ENCODE assay signal across 11 cellular contexts in the genomic region with DNA sequence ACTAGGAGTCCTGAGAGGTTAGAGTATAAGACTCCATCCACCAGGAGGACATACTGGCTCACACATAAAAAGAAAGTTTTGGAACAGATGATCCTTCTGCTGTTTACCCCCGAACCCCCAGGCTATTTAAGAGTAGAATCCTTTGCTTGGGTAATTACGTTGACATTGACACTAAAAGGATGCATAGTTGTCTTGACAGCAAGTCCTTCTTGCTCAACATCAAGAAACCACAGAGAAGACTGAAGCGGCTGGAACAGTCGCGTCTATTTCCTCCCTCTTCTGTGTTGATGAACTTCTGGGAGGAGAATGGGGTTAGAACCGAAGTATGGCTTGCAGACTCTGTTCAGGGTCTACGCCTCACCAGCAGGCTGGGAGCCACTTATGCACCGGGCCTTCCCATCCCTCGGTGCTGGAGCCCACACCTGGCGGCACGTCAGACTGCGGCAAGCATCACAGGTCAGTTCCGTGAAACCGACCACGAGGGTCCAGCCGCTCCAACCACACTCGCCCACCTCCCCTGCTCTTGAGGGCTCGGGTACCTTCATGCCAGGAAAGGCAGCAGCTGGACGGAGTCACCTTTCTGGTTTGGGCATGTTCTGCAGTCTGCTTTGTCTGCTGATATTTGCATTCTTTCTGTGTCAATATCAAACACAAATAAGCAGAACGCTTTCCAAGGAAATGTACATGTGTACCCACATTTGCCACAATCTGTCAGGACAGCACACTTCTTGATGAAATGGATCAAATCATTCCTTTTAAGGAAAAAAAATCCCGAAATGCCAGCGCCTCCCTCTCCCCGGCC. TPM values are rescaled to one million over a fixed set of nuclear protein-coding genes. Genes with fewer than 3 reads are reported as not detected.
A peak's percentile ranks its signal among the peaks of the same experiment; 100 is the strongest.
DNase-seq lines count a peak whose midpoint lies in the region; ATAC-seq and TF ChIP-seq lines count a peak whose summit lies in the region.
"Had no signal": no experiment of that assay in that cellular context is flagged by ENCODE, and none has a peak within 500 bp of the region (broad histone marks: within the 10 kb centered on the region; RNA-seq: fewer than 3 reads in every experiment).

No MANE protein-coding gene starts in this region.

- H3K4me3 ChIP-seq in choroid plexus epithelial cell (ENCODE audit: low read depth, low read length) (no peak overlapping the region), aorta (ENCODE audit: low read length in 2 of 2) (no peak overlapping the region)

- H3K4me1 Mint-ChIP-seq in activated naive CD8-positive, alpha-beta T cell treated with anti-CD3 and anti-CD28 coated beads, Interleukin-2, amount 10 ng/mL, durations not matched to agents 7 days and 5 days = peaks cover 3% of the 10 kb centered on the region
- H3K4me1 Mint-ChIP-seq in activated naive CD8-positive, alpha-beta T cell treated with anti-CD3 and anti-CD28 coated beads for 36 hours = peaks cover 4% of the 10 kb centered on the region

- 92% methylated on average over 23 of the region's 23 CpGs for WGBS in aorta, 2 donors

- no peaks in the 10 kb centered on the region for H3K4me1 ChIP-seq in aorta (ENCODE audit: control insufficient read depth in 1 of 2, insufficient read depth in 2 of 2, low read length in 2 of 2)
- H3K4me1 ChIP-seq: parathyroid adenoma had no signal

- H3K27me3 ChIP-seq in aorta (ENCODE audit: control insufficient read depth in 1 of 2, insufficient read depth in 2 of 2, low read length in 1 of 2) = no peaks in the 10 kb centered on the region

- no peaks in the 10 kb centered on the region for H3K9me3 ChIP-seq in aorta (ENCODE audit: control insufficient read depth, low read length)

- no peaks in the 10 kb centered on the region for H3K36me3 ChIP-seq in aorta (ENCODE audit: control insufficient read depth in 1 of 2, insufficient read depth in 2 of 2, low read length in 1 of 2)

- no peaks in the 10 kb centered on the region for H3K9me3 Mint-ChIP-seq in activated naive CD8-positive, alpha-beta T cell treated with anti-CD3 and anti-CD28 coated beads, Interleukin-2, amount 10 ng/mL, durations not matched to agents 7 days and 5 days
- no peaks in the 10 kb centered on the region for H3K9me3 Mint-ChIP-seq in activated naive CD8-positive, alpha-beta T cell treated with anti-CD3 and anti-CD28 coated beads for 36 hours

- intact Hi-C loops in aorta (cut with DNase I) = loop anchor here (5.0 to 10.0 kb wide), 2 partner anchors 53 to 216 kb away; partner anchors contain the start of gene NRTN (in 1 of the 2)

- H3K27me3 Mint-ChIP-seq in activated naive CD8-positive, alpha-beta T cell treated with anti-CD3 and anti-CD28 coated beads, Interleukin-2, amount 10 ng/mL, durations not matched to agents 7 days and 5 days = no peaks in the 10 kb centered on the region
- H3K27me3 Mint-ChIP-seq in activated naive CD8-positive, alpha-beta T cell treated with anti-CD3 and anti-CD28 coated beads for 36 hours = peaks cover 10% of the 10 kb centered on the region

- POLR2A ChIA-PET in activated naive CD8-positive, alpha-beta T cell treated with anti-CD3 and anti-CD28 coated beads, Interleukin-2, amount 10 ng/mL, durations not matched to agents 7 days and 5 days (lab: Charles Lee) = no interaction called here

- no peak for DNase-seq in activated naive CD8-positive, alpha-beta T cell treated with anti-CD3 and anti-CD28 coated beads, Interleukin-2, amount 10 ng/mL, durations not matched to agents 7 days and 5 days
- DNase-seq in activated naive CD8-positive, alpha-beta T cell treated with anti-CD3 and anti-CD28 coated beads for 36 hours = no peak
- peak; percentile 92 for DNase-seq in NCI-H69 (lab: John Stamatoyannopoulos, UW)
- peak; percentile 44 for DNase-seq in choroid plexus epithelial cell (ENCODE audit: low read depth)
- DNase-seq in aorta = peak; percentile 34 to 51
- no peak for DNase-seq in activated CD4-positive, alpha-beta T cell treated with anti-CD3 and anti-CD28 coated beads for 1 hour
- DNase-seq: anterior cingulate cortex; effector CD8-positive, alpha-beta T cell had no signal

- H3K27ac ChIP-seq in aorta (ENCODE audit: low read depth in 1 of 2, low read length in 2 of 2) = no peak overlapping the region
- H3K27ac ChIP-seq: parathyroid adenoma had no signal

- H3K4me3 Mint-ChIP-seq in activated naive CD8-positive, alpha-beta T cell treated with anti-CD3 and anti-CD28 coated beads, Interleukin-2, amount 10 ng/mL, durations not matched to agents 7 days and 5 days = no peak overlapping the region
- no peak overlapping the region for H3K4me3 Mint-ChIP-seq in activated naive CD8-positive, alpha-beta T cell treated with anti-CD3 and anti-CD28 coated beads for 36 hours

- peak; percentile 30 for ATAC-seq in activated naive CD8-positive, alpha-beta T cell treated with anti-CD3 and anti-CD28 coated beads, Interleukin-2, amount 10 ng/mL, durations not matched to agents 7 days and 5 days (ENCODE audit: low read depth)
- ATAC-seq in aorta (ENCODE audit: low FRiP score) (no peak), HG02623 (IDR thresholded peaks at IDR 0.05; ENCODE audit: unreplicated experiment) (no peak), HG02852 (IDR thresholded peaks at IDR 0.05; ENCODE audit: unreplicated experiment) (no peak)

- no peak overlapping the region for H3K27ac Mint-ChIP-seq in activated naive CD8-positive, alpha-beta T cell treated with anti-CD3 and anti-CD28 coated beads, Interleukin-2, amount 10 ng/mL, durations not matched to agents 7 days and 5 days
- H3K27ac Mint-ChIP-seq in activated naive CD8-positive, alpha-beta T cell treated with anti-CD3 and anti-CD28 coated beads for 36 hours = no peak overlapping the region

- no peaks in the 10 kb centered on the region for H3K36me3 Mint-ChIP-seq in activated naive CD8-positive, alpha-beta T cell treated with anti-CD3 and anti-CD28 coated beads, Interleukin-2, amount 10 ng/mL, durations not matched to agents 7 days and 5 days
- H3K36me3 Mint-ChIP-seq in activated naive CD8-positive, alpha-beta T cell treated with anti-CD3 and anti-CD28 coated beads for 36 hours = no peaks in the 10 kb centered on the region

- no peak for TF ChIP-seq CTCF in choroid plexus epithelial cell (conservative IDR thresholded peaks at IDR 0.05; ENCODE audit: low read depth, low read length)

RNA-seq across cellular contexts. Expression of gene RANBP3, which starts 42.4 kb away (rescaled TPM):
- 100 to 1,000 TPM; 104 to 108 TPM for total RNA-seq in activated naive CD8-positive, alpha-beta T cell treated with anti-CD3 and anti-CD28 coated beads, Interleukin-2, amount 10 ng/mL, durations not matched to agents 7 days and 5 days
- total RNA-seq in activated naive CD8-positive, alpha-beta T cell treated with anti-CD3 and anti-CD28 coated beads for 36 hours = 100 to 1,000 TPM in 1 of 2 experiments, 10 to 100 TPM in 1; 94.0 to 109 TPM
- 10 to 100 TPM; 57.9 to 63.2 TPM for total RNA-seq in aorta
- 10 to 100 TPM; 19.5 to 43.3 TPM for polyA plus RNA-seq in aorta

Comparison
In these comparisons a context has a peak if more than half of its experiments do, and no peak if none do; other contexts are left out.
1. DNase-seq: peak in NCI-H69 (single experiment), choroid plexus epithelial cell (single experiment) and aorta (2 of 2); none in activated naive CD8-positive, alpha-beta T cell treated with anti-CD3 and anti-CD28 coated beads, Interleukin-2, amount 10 ng/mL, durations not matched to agents 7 days and 5 days (single experiment), activated naive CD8-positive, alpha-beta T cell treated with anti-CD3 and anti-CD28 coated beads for 36 hours (single experiment) and activated CD4-positive, alpha-beta T cell treated with anti-CD3 and anti-CD28 coated beads for 1 hour (single experiment).